Comparison of ENCODE assay signal across 27 cellular contexts in the genomic region with DNA sequence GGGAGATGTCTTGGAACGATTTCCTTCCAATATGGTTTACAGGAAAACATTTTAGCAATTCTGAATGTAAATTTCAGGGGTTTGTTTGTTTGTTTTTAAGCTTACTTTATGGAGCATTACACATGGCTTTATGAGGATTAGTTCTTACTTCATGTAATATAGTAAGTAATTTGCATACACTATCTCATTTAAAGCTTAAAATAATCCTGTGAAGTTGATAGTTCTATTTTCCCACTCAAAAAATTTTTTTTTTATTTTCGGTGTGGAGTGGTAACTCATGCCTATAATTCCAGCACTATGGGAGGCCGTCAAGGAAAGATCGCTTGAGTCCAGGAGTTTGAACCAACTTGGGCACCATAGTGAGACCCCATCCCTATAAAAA.
"Had no signal": no experiment of that assay in that cellular context is flagged by ENCODE, and none has a peak within 500 bp of the region (broad histone marks: within the 10 kb centered on the region; RNA-seq: fewer than 3 reads in every experiment).

No MANE protein-coding gene starts in this region.

- H3K27me3 ChIP-seq: breast epithelium, transverse colon had no signal

- ATAC-seq: activated T-cell treated with anti-CD3 and anti-CD28 coated beads, Interleukin-2, amount 50 U/mL, for 4 hours; left colon; naive thymus-derived CD4-positive, alpha-beta T cell; stimulated activated memory B cell treated with anti-CD40 and anti-IgM and Interleukin-4, amounts not matched to agents 10 μg/mL and 1 μg/mL and 100 μg/mL, for 72 hours had no signal

- H3K36me3 ChIP-seq: breast epithelium, heart right ventricle, lower lobe of right lung, stomach, suprapubic skin, transverse colon had no signal

- FAIRE-seq: keratinocyte, small intestine, urothelium cell line had no signal

- H3K27ac ChIP-seq: breast epithelium, lower lobe of right lung, stomach, suprapubic skin, transverse colon had no signal

- H3K4me1 ChIP-seq: breast epithelium, lower lobe of right lung, suprapubic skin, transverse colon had no signal

- H3K4me1 Mint-ChIP-seq: naive thymus-derived CD4-positive, alpha-beta T cell; stimulated activated memory B cell treated with anti-CD40 and anti-IgM and Interleukin-4, amounts not matched to agents 10 μg/mL and 1 μg/mL and 100 μg/mL, for 72 hours had no signal

- H3K9me3 Mint-ChIP-seq: activated T-cell treated with anti-CD3 and anti-CD28 coated beads, Interleukin-2, amount 50 U/mL, for 4 hours; activated T-helper 2 cell treated with anti-CD3 and anti-CD28 coated beads, Interferon-gamma antibody, Interleukin-2, Interleukin-4, amounts not matched to agents 10 μg/mL and 5 μg/mL and 100 μg/mL, durations not matched to agents 14 hours and 24 hours and 36 hours; naive thymus-derived CD4-positive, alpha-beta T cell; neural crest cell; stimulated activated memory B cell treated with anti-CD40 and anti-IgM and Interleukin-4, amounts not matched to agents 10 μg/mL and 1 μg/mL and 100 μg/mL, for 72 hours had no signal

- H3K4me3 ChIP-seq: breast epithelium, heart right ventricle, lower lobe of right lung, stomach, suprapubic skin, transverse colon had no signal

- H3K9me3 ChIP-seq: breast epithelium, lower lobe of right lung, stomach, suprapubic skin, transverse colon had no signal

- H3K27ac Mint-ChIP-seq: activated naive CD8-positive, alpha-beta T cell; activated T-helper 2 cell treated with anti-CD3 and anti-CD28 coated beads, Interferon-gamma antibody, Interleukin-2, Interleukin-4, amounts not matched to agents 10 μg/mL and 5 μg/mL and 100 μg/mL, durations not matched to agents 14 hours and 24 hours and 36 hours; naive thymus-derived CD4-positive, alpha-beta T cell; stimulated activated memory B cell treated with anti-CD40 and anti-IgM and Interleukin-4, amounts not matched to agents 10 μg/mL and 1 μg/mL and 100 μg/mL, for 72 hours had no signal

- DNase-seq: activated CD4-positive, alpha-beta T cell treated with anti-CD3 and anti-CD28 coated beads for 1 hour; activated CD8-positive, alpha-beta memory T cell treated with anti-CD3 and anti-CD28 coated beads, Interleukin-2, amount 50 U/mL, for 4 hours; activated naive CD4-positive, alpha-beta T cell; activated T-cell treated with anti-CD3 and anti-CD28 coated beads, Interleukin-2, amount 50 U/mL, for 4 hours; cerebellar nuclear complex; cortex of kidney; heart right ventricle; left colon; lower lobe of right lung; mesendoderm; naive thymus-derived CD4-positive, alpha-beta T cell; occipital lobe; posterior cingulate gyrus; right cardiac atrium; small intestine; stimulated activated CD4-positive, alpha-beta T cell treated with anti-CD3 and anti-CD28 coated beads, Interleukin-15, amount 100 ng/mL, for 24 hours; stomach; T-helper 9 cell; transverse colon had no signal

- H3K36me3 Mint-ChIP-seq: activated naive CD8-positive, alpha-beta T cell; naive thymus-derived CD4-positive, alpha-beta T cell; stimulated activated memory B cell treated with anti-CD40 and anti-IgM and Interleukin-4, amounts not matched to agents 10 μg/mL and 1 μg/mL and 100 μg/mL, for 72 hours had no signal

- H3K4me3 Mint-ChIP-seq: activated naive CD8-positive, alpha-beta T cell; activated T-cell treated with anti-CD3 and anti-CD28 coated beads, Interleukin-2, amount 50 U/mL, for 4 hours; naive thymus-derived CD4-positive, alpha-beta T cell; neural crest cell; stimulated activated memory B cell treated with anti-CD40 and anti-IgM and Interleukin-4, amounts not matched to agents 10 μg/mL and 1 μg/mL and 100 μg/mL, for 72 hours had no signal
